ENCODE assay signal across 8 cellular contexts in genomic region chr18:2656237-2657042, GRCh38. TPM values are rescaled to one million over a fixed set of nuclear protein-coding genes. Genes with fewer than 3 reads are reported as not detected.
DNase-seq lines count a peak whose midpoint lies in the region; ATAC-seq and TF ChIP-seq lines count a peak whose summit lies in the region.

No MANE protein-coding gene starts in this region.

- H3K4me3 ChIP-seq in esophagus squamous epithelium = peak overlapping the region; percentile 93 to 98 (median 96)
- H3K4me3 ChIP-seq in thymus (ENCODE audit: low read length) = peak overlapping the region; percentile 80

- ATAC-seq in GM18505 (IDR thresholded peaks at IDR 0.05; ENCODE audit: unreplicated experiment) = peak; percentile 8
- peak; percentile 6 for ATAC-seq in HG02798 (IDR thresholded peaks at IDR 0.05; ENCODE audit: poor library complexity, unreplicated experiment)
- peak; percentile 2 to 4 for ATAC-seq in naive B cell (ENCODE audit: low read depth in 2 of 2)

- DNase-seq in NCI-H748 treated with DMSO at 0.1 percent for 48 hours (lab: John Stamatoyannopoulos, UW) (peak; percentile 21), activated T-helper 1 cell treated with Interleukin-2 at 50 U/mL for 16 hours (ENCODE audit: low read depth) (peak; percentile 17), esophagus squamous epithelium (lab: John Stamatoyannopoulos, UW) (peak; percentile 22), naive B cell (peak; percentile 28), epidermal melanocyte (ENCODE audit: insufficient read length, low spot score) (no peak)

- no peak for TF ChIP-seq CTCF in esophagus squamous epithelium (IDR thresholded peaks at IDR 0.05)

- H3K36me3 ChIP-seq in esophagus squamous epithelium (no peaks in the 10 kb centered on the region), thymus (ENCODE audit: control insufficient read depth, insufficient read depth) (no peaks in the 10 kb centered on the region)

- H3K27ac ChIP-seq in esophagus squamous epithelium = peak overlapping the region; percentile 98 to 99 (median 98)
- H3K27ac ChIP-seq in thymus (ENCODE audit: low read depth) = peak overlapping the region; percentile 95

- H3K27ac Mint-ChIP-seq in naive B cell = peak overlapping the region; percentile 88 to 99 (median 98)

- H3K9me3 Mint-ChIP-seq in naive B cell = peaks cover 0 to 4% (median 0%) of the 10 kb centered on the region in 7 donors

- peaks cover 31 to 53% (median 51%) of the 10 kb centered on the region in 3 donors for H3K4me1 Mint-ChIP-seq in naive B cell

- no peaks in the 10 kb centered on the region for H3K27me3 Mint-ChIP-seq in naive B cell

- TF ChIP-seq POLR2A in GM18505 (IDR thresholded peaks at IDR 0.05; ENCODE audit: borderline replicate concordance, extremely low read depth, insufficient read depth, insufficient read length) (no peak), esophagus squamous epithelium (IDR thresholded peaks at IDR 0.05) (peak in 1 of 4 donors; percentile 33)

- H3K4me3 Mint-ChIP-seq in naive B cell = peak overlapping the region; percentile 94 to 99 (median 97)

- H3K4me1 ChIP-seq in esophagus squamous epithelium (peaks cover 3 to 45% (median 19%) of the 10 kb centered on the region in 3 donors), thymus (ENCODE audit: control insufficient read depth, insufficient read depth, low read length) (peaks cover 10% of the 10 kb centered on the region)

- intact Hi-C loops in esophagus squamous epithelium (cut with DNase I) = no loop called here

- H3K36me3 Mint-ChIP-seq in naive B cell = peaks cover 8 to 10% of the 10 kb centered on the region in 2 donors

- H3K27me3 ChIP-seq in esophagus squamous epithelium = no peaks in the 10 kb centered on the region
- no peaks in the 10 kb centered on the region for H3K27me3 ChIP-seq in thymus (ENCODE audit: control insufficient read depth, insufficient read depth)

- H3K9me3 ChIP-seq in esophagus squamous epithelium (no peaks in the 10 kb centered on the region), thymus (ENCODE audit: control insufficient read depth) (no peaks in the 10 kb centered on the region)

- WGBS in esophagus squamous epithelium, 2 donors = 0% methylated on average over 16 to 27 of the region's 50 CpGs
- under 1% methylated on average over 50 of the region's 50 CpGs for WGBS in thymus

RNA-seq across cellular contexts. Expression of gene SMCHD1, which starts 0.9 kb away (rescaled TPM):
- 10 to 100 TPM; 32.8 to 69.6 (median 33.8) TPM for total RNA-seq in esophagus squamous epithelium
- 10 to 100 TPM; 46.7 to 94.7 (median 68.9) TPM for polyA plus RNA-seq in naive B cell (ENCODE audit: low read depth in 6 of 6)
- 26.6 TPM for polyA plus RNA-seq in thymus
